18 cellular contexts compared by ENCODE assay signal in genomic region chr21:45835301-45836267, GRCh38.
A peak's percentile ranks its signal among the peaks of the same experiment; 100 is the strongest.
DNase-seq lines count a peak whose midpoint lies in the region; ATAC-seq and TF ChIP-seq lines count a peak whose summit lies in the region.
"Had no signal": no experiment of that assay in that cellular context is flagged by ENCODE, and none has a peak within 500 bp of the region (broad histone marks: within the 10 kb centered on the region; RNA-seq: fewer than 3 reads in every experiment).

No MANE protein-coding gene starts in this region.

- H3K79me2 ChIP-seq in H9 (ENCODE audit: insufficient read depth, low read length) (no peaks in the 10 kb centered on the region), neural progenitor cell (ENCODE audit: low read depth) (no peaks in the 10 kb centered on the region)

- H3K9me3 Mint-ChIP-seq in H9, result peaks cover 4 to 11% of the 10 kb centered on the region in 2 experiments; a peak in 4 of 5 replicates
- no peaks in the 10 kb centered on the region for H3K9me3 Mint-ChIP-seq in chondrocyte (ENCODE audit: low read depth)
- peaks cover 4% of the 10 kb centered on the region for H3K9me3 Mint-ChIP-seq in neural progenitor cell
- H3K9me3 Mint-ChIP-seq: CD4-positive, alpha-beta memory T cell had no signal

- peaks cover 0 to 9% (median 2%) of the 10 kb centered on the region in 3 experiments; a peak in 5 of 7 replicates for H3K36me3 Mint-ChIP-seq in H9 (ENCODE audit: insufficient read depth in 1 of 3, low read depth in 3 of 3)
- H3K36me3 Mint-ChIP-seq in chondrocyte (ENCODE audit: low read depth), result no peaks in the 10 kb centered on the region
- H3K36me3 Mint-ChIP-seq in neural progenitor cell, result no peaks in the 10 kb centered on the region
- H3K36me3 Mint-ChIP-seq: CD4-positive, alpha-beta memory T cell had no signal

- TF ChIP-seq POLR2A in tibial nerve (IDR thresholded peaks at IDR 0.05), result no peak

- H3K27me3 ChIP-seq in BLaER1 (no peaks in the 10 kb centered on the region), H9 (ENCODE audit: insufficient read depth, low read length) (no peaks in the 10 kb centered on the region), neural progenitor cell (no peaks in the 10 kb centered on the region), tibial nerve (no peaks in the 10 kb centered on the region)
- H3K27me3 ChIP-seq: Peyer's patch had no signal

- no peak overlapping the region for H3K18ac ChIP-seq in H9 (ENCODE audit: insufficient read length, low read depth, low read length)

- no peak overlapping the region for H2BK5ac ChIP-seq in H9 (ENCODE audit: insufficient read length, low read length)

- no peak overlapping the region for H3T11ph ChIP-seq in H9 (ENCODE audit: low read length)

- H3K4me1 ChIP-seq in BLaER1 (peaks cover 48% of the 10 kb centered on the region), H9 (ENCODE audit: insufficient read depth, low read length) (0 out of 2 replicates have a peak, but pooled peaks cover 3% of the 10 kb centered on the region), neural progenitor cell (no peaks in the 10 kb centered on the region), tibial nerve (peaks cover 0 to 4% (median 0%) of the 10 kb centered on the region in 4 donors)

- no peak overlapping the region for H3K4ac ChIP-seq in H9 (ENCODE audit: low read depth, low read length)

- H2BK20ac ChIP-seq in H9 (ENCODE audit: low read depth, low read length, poor library complexity, severe bottlenecking), result no peak overlapping the region

- H3K9me3 ChIP-seq in BLaER1 (peaks cover 32% of the 10 kb centered on the region), H9 (ENCODE audit: control insufficient read depth, low read depth, low read length) (no peaks in the 10 kb centered on the region), neural progenitor cell (ENCODE audit: low read depth) (no peaks in the 10 kb centered on the region), tibial nerve (peaks cover 0 to 3% (median 0%) of the 10 kb centered on the region in 4 donors)
- H3K9me3 ChIP-seq: Peyer's patch had no signal

- H3K27me3 Mint-ChIP-seq in H9 (ENCODE audit: low read depth), result no peaks in the 10 kb centered on the region
- H3K27me3 Mint-ChIP-seq in chondrocyte (ENCODE audit: low read depth), result no peaks in the 10 kb centered on the region
- H3K27me3 Mint-ChIP-seq in neural progenitor cell (ENCODE audit: insufficient read depth, low read depth), result peaks cover 9% of the 10 kb centered on the region

- no peak overlapping the region for H2BK120ac ChIP-seq in H9 (ENCODE audit: low read depth, low read length, poor library complexity, severe bottlenecking)

- no peak overlapping the region for H2BK12ac ChIP-seq in H9 (ENCODE audit: insufficient read length, low read depth, low read length)

- no peak overlapping the region for H3K23ac ChIP-seq in H9 (ENCODE audit: insufficient read length, low read depth, low read length)

- peaks cover 53% of the 10 kb centered on the region for H3K36me3 ChIP-seq in BLaER1
- no peaks in the 10 kb centered on the region for H3K36me3 ChIP-seq in neural progenitor cell
- H3K36me3 ChIP-seq in tibial nerve, result no peaks in the 10 kb centered on the region
- H3K36me3 ChIP-seq: Peyer's patch had no signal

- H3K23me2 ChIP-seq in H9 (ENCODE audit: insufficient read length, low read depth, low read length, poor library complexity, severe bottlenecking), result no peaks in the 10 kb centered on the region

- no peak for ATAC-seq in GM18519 (IDR thresholded peaks at IDR 0.05; ENCODE audit: low FRiP score, unreplicated experiment)
- ATAC-seq: Right ventricle myocardium inferior had no signal

- H3K56ac ChIP-seq in H9 (ENCODE audit: insufficient read length, low read depth, low read length), result no peak overlapping the region

- 0 out of 2 replicates have a peak overlapping the region, but pooled peaks have one; percentile 42 for H2BK15ac ChIP-seq in H9 (ENCODE audit: low read depth, low read length)

- no peak overlapping the region for H4K5ac ChIP-seq in H9 (ENCODE audit: insufficient read length, low read depth, low read length)

- H3K79me1 ChIP-seq in H9 (ENCODE audit: insufficient read depth, low read depth, low read length, poor library complexity, severe bottlenecking), result no peaks in the 10 kb centered on the region

- H3K4me1 Mint-ChIP-seq in H9, result peaks cover 23 to 34% of the 10 kb centered on the region in 2 experiments
- peaks cover 48% of the 10 kb centered on the region for H3K4me1 Mint-ChIP-seq in chondrocyte (ENCODE audit: low read depth)
- peaks cover 51% of the 10 kb centered on the region for H3K4me1 Mint-ChIP-seq in neural progenitor cell

- no CpG with 5 or more reads among the region's 21 CpGs for WGBS in H9 (ENCODE audit: extremely low coverage, insufficient read length, low lambda C conversion rate)
- WGBS in tibial nerve, 2 donors, result 78 to 90% methylated on average over 13 to 19 of the region's 21 CpGs

- H3K4me2 ChIP-seq in BLaER1 (peak overlapping the region; percentile 55), H9 (ENCODE audit: insufficient read depth, insufficient read length, low read length) (no peak overlapping the region), neural progenitor cell (no peak overlapping the region)
- H3K4me2 ChIP-seq: KMS-11 had no signal

- peak overlapping the region in 1 of 3 experiments; percentile 68; a peak in 1 of 7 replicates for H3K27ac Mint-ChIP-seq in H9
- H3K27ac Mint-ChIP-seq in chondrocyte (ENCODE audit: unreplicated experiment), result peak overlapping the region; percentile 41
- H3K27ac Mint-ChIP-seq in neural progenitor cell, result peak overlapping the region; percentile 91
- H3K27ac Mint-ChIP-seq: CD4-positive, alpha-beta memory T cell had no signal

- TF ChIP-seq EP300 in tibial nerve (IDR thresholded peaks at IDR 0.05), result no peak

- H3K9ac ChIP-seq in BLaER1 (peak overlapping the region; percentile 26; the same call in 1 of the 2 replicates), H9 (ENCODE audit: extremely low read depth, insufficient read length, low read length) (no peak overlapping the region), neural progenitor cell (no peak overlapping the region)
- H3K9ac ChIP-seq: KMS-11 had no signal

- H3K27ac ChIP-seq in BLaER1 (peak overlapping the region; percentile 9), H9 (ENCODE audit: insufficient read length, low read depth, low read length) (no peak overlapping the region), neural progenitor cell (no peak overlapping the region), tibial nerve (no peak overlapping the region)
- H3K27ac ChIP-seq: KMS-11, Peyer's patch, SK-N-MC had no signal

- H2AFZ ChIP-seq in H9 (ENCODE audit: low read length), result no peak overlapping the region
- H2AFZ ChIP-seq in neural progenitor cell (replicated peaks), result no peak overlapping the region

- TF ChIP-seq CTCF in H9 (conservative IDR thresholded peaks at IDR 0.05) (no peak), chondrocyte (IDR thresholded peaks at IDR 0.05) (no peak), neural progenitor cell (IDR thresholded peaks at IDR 0.05) (no peak), tibial nerve (IDR thresholded peaks at IDR 0.05) (no peak)

- H4K91ac ChIP-seq in H9 (ENCODE audit: insufficient read length, low read depth, low read length), result peak overlapping the region; percentile 75

- H4K20me1 ChIP-seq in BLaER1 (peaks cover 41% of the 10 kb centered on the region), H9 (ENCODE audit: control insufficient read depth, insufficient read depth, insufficient read length) (no peaks in the 10 kb centered on the region), neural progenitor cell (ENCODE audit: low read depth) (no peaks in the 10 kb centered on the region)

- H3K4me3 ChIP-seq in BLaER1 (no peak overlapping the region), neural progenitor cell (no peak overlapping the region), tibial nerve (no peak overlapping the region)
- H3K4me3 ChIP-seq: Peyer's patch, SK-N-MC had no signal

- H4K8ac ChIP-seq in H9 (replicated peaks; ENCODE audit: insufficient read length, low read depth, low read length), result no peak overlapping the region

- H3F3A ChIP-seq in neural progenitor cell (ENCODE audit: low read depth), result no peaks in the 10 kb centered on the region

- DNase-seq in H9 (peak; percentile 32), chondrocyte (ENCODE audit: low spot score) (no peak), neural progenitor cell (ENCODE audit: low spot score) (no peak), GF-D8 (lab: John Stamatoyannopoulos, UW) (no peak), AG08396 (ENCODE audit: low spot score) (no peak), tibial nerve (ENCODE audit: low spot score in 2 of 2) (no peak)
- DNase-seq: ACHN; CD4-positive, alpha-beta memory T cell; NCI-H1048; NCI-H146; NCI-H2081; NCI-H82 had no signal

- H3K4me3 Mint-ChIP-seq in H9 (no peak overlapping the region), chondrocyte (ENCODE audit: unreplicated experiment) (no peak overlapping the region), neural progenitor cell (peak overlapping the region; percentile 71)
- H3K4me3 Mint-ChIP-seq: CD4-positive, alpha-beta memory T cell had no signal

- no peak overlapping the region for H2AK5ac ChIP-seq in H9 (ENCODE audit: insufficient read length, low read length)

- peak overlapping the region; percentile 58 for H3K14ac ChIP-seq in H9 (ENCODE audit: insufficient read depth, low read length)
